17 cellular contexts compared by ENCODE assay signal in the genomic region with DNA sequence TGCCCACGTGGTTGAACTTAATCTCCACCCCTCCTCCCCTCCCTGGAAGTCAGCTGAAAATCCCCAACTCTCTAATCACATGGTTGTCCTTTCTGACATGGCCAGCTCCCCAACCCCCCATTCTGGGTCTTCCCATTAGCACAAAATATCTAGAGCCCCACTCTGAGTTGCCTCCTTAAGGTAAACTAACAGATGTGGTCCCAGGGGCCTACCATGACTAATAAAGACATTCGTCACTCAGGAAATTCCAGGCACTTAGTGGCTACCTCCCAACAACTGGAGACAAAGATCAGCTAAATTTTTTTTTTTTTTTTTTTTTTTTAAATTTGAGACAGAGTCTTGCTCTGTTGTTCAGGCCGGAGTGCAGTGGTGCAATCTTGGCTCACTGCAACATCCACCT.
"Had no signal": no experiment of that assay in that cellular context is flagged by ENCODE, and none has a peak within 500 bp of the region (broad histone marks: within the 10 kb centered on the region; RNA-seq: fewer than 3 reads in every experiment).

No MANE protein-coding gene starts in this region.

- ATAC-seq: activated CD4-positive, alpha-beta T cell treated with anti-CD3 and anti-CD28 coated beads for 36 hours; left ventricle myocardium superior; sciatic nerve had no signal

- H3K4me3 ChIP-seq: hepatocyte, upper lobe of left lung had no signal

- DNase-seq: activated CD4-positive, alpha-beta memory T cell treated with anti-CD3 and anti-CD28 coated beads, Interleukin-2, amount 10 ng/mL, durations not matched to agents 7 days and 5 days; activated CD4-positive, alpha-beta T cell treated with anti-CD3 and anti-CD28 coated beads for 36 hours; activated gamma-delta T cell treated with Interleukin-2 at 50 U/mL for 16 hours; activated naive CD8-positive, alpha-beta T cell treated with anti-CD3 and anti-CD28 coated beads, Interleukin-2, amount 10 ng/mL, durations not matched to agents 7 days and 5 days; activated T-cell treated with anti-CD3 and anti-CD28 coated beads, Interleukin-2, amount 50 U/mL, for 48 hours; aorta; kidney; left ventricle myocardium superior; stimulated activated CD4-positive, alpha-beta T cell treated with anti-CD3 and anti-CD28 coated beads, Interleukin-12 subunit alpha, Interleukin-12 subunit beta, amount 100 ng/mL, for 4 hours; T-helper 9 cell; upper lobe of left lung; WERI-Rb-1 had no signal

- H3K4me1 ChIP-seq: upper lobe of left lung had no signal

- H3K4me3 Mint-ChIP-seq: activated CD4-positive, alpha-beta memory T cell treated with anti-CD3 and anti-CD28 coated beads, Interleukin-2, amount 10 ng/mL, durations not matched to agents 7 days and 5 days; activated CD4-positive, alpha-beta T cell treated with anti-CD3 and anti-CD28 coated beads for 36 hours; activated naive CD8-positive, alpha-beta T cell treated with anti-CD3 and anti-CD28 coated beads, Interleukin-2, amount 10 ng/mL, durations not matched to agents 7 days and 5 days; neural crest cell; stimulated activated naive CD8-positive, alpha-beta T cell treated with anti-CD3 and anti-CD28 coated beads, Interleukin-15, Interleukin-2, amounts not matched to agents 100 ng/mL and 50 ng/mL, for 24 hours had no signal

- H3K27ac ChIP-seq: hepatocyte, upper lobe of left lung, WERI-Rb-1 had no signal

- H3K27me3 ChIP-seq: hepatocyte, upper lobe of left lung had no signal

- H2AFZ ChIP-seq: hepatocyte had no signal

- FAIRE-seq: colon, kidney had no signal

- H3K36me3 ChIP-seq: WERI-Rb-1 had no signal

- H3K27me3 Mint-ChIP-seq: activated CD4-positive, alpha-beta memory T cell treated with anti-CD3 and anti-CD28 coated beads, Interleukin-2, amount 10 ng/mL, durations not matched to agents 7 days and 5 days; activated CD4-positive, alpha-beta T cell treated with anti-CD3 and anti-CD28 coated beads for 36 hours; activated naive CD8-positive, alpha-beta T cell treated with anti-CD3 and anti-CD28 coated beads, Interleukin-2, amount 10 ng/mL, durations not matched to agents 7 days and 5 days; stimulated activated naive CD8-positive, alpha-beta T cell treated with anti-CD3 and anti-CD28 coated beads, Interleukin-15, Interleukin-2, amounts not matched to agents 100 ng/mL and 50 ng/mL, for 24 hours had no signal

- H3K4me2 ChIP-seq: hepatocyte had no signal

- H3K4me1 Mint-ChIP-seq: activated CD4-positive, alpha-beta memory T cell treated with anti-CD3 and anti-CD28 coated beads, Interleukin-2, amount 10 ng/mL, durations not matched to agents 7 days and 5 days; activated CD4-positive, alpha-beta T cell treated with anti-CD3 and anti-CD28 coated beads for 36 hours; activated naive CD8-positive, alpha-beta T cell treated with anti-CD3 and anti-CD28 coated beads, Interleukin-2, amount 10 ng/mL, durations not matched to agents 7 days and 5 days had no signal

- H3K27ac Mint-ChIP-seq: activated CD4-positive, alpha-beta memory T cell treated with anti-CD3 and anti-CD28 coated beads, Interleukin-2, amount 10 ng/mL, durations not matched to agents 7 days and 5 days; activated CD4-positive, alpha-beta T cell treated with anti-CD3 and anti-CD28 coated beads for 36 hours; activated naive CD8-positive, alpha-beta T cell treated with anti-CD3 and anti-CD28 coated beads, Interleukin-2, amount 10 ng/mL, durations not matched to agents 7 days and 5 days; stimulated activated naive CD8-positive, alpha-beta T cell treated with anti-CD3 and anti-CD28 coated beads, Interleukin-15, Interleukin-2, amounts not matched to agents 100 ng/mL and 50 ng/mL, for 24 hours had no signal
